8 cellular contexts compared by ENCODE assay signal in genomic region chr6:163415620-163416379, GRCh38. TPM values are rescaled to one million over a fixed set of nuclear protein-coding genes. Genes with fewer than 3 reads are reported as not detected.
DNase-seq lines count a peak whose midpoint lies in the region; ATAC-seq and TF ChIP-seq lines count a peak whose summit lies in the region.

No MANE protein-coding gene starts in this region.

- no peaks in the 10 kb centered on the region for H3K36me3 ChIP-seq in left lung

- H3K4me3 ChIP-seq in left lung: peak overlapping the region; percentile 63 to 82

- no peaks in the 10 kb centered on the region for H3K9me3 Mint-ChIP-seq in T-helper 2 cell treated with Interferon-gamma antibody and Interleukin-4, amounts not matched to agents 5 μg/mL and 100 μg/mL, for 36 hours

- intact Hi-C loops in left lung (cut with DNase I): no loop called here

- peaks cover 16 to 55% of the 10 kb centered on the region in 2 donors for H3K4me1 ChIP-seq in left lung

- DNase-seq in GM10266 (ENCODE audit: extremely low spot score) (peak; percentile 75), HPDE6-E6E7 (ENCODE audit: extremely low spot score) (peak; percentile 33), left lung (peak; percentile 81 to 85), NCI-H510A (lab: John Stamatoyannopoulos, UW) (no peak)
- peak; percentile 36 for DNase-seq in T-helper 2 cell treated with Interferon-gamma antibody and Interleukin-4, amounts not matched to agents 5 μg/mL and 100 μg/mL, for 36 hours (ENCODE audit: low spot score)
- peak; percentile 35 for DNase-seq in central memory CD4-positive, alpha-beta T cell
- DNase-seq in stimulated activated CD8-positive, alpha-beta memory T cell treated with anti-CD3 and anti-CD28 coated beads, Interleukin-4, amount 100 ng/mL, for 48 hours: peak; percentile 56

- peak overlapping the region; percentile 97 to 100 for H3K27ac ChIP-seq in left lung

- no peaks in the 10 kb centered on the region for H3K27me3 ChIP-seq in left lung

- peaks cover 37% of the 10 kb centered on the region for H3K4me1 Mint-ChIP-seq in T-helper 2 cell treated with Interferon-gamma antibody and Interleukin-4, amounts not matched to agents 5 μg/mL and 100 μg/mL, for 36 hours (ENCODE audit: low read depth)

- peak; percentile 12 for ATAC-seq in left lung
- ATAC-seq in HG02623 (IDR thresholded peaks at IDR 0.05; ENCODE audit: unreplicated experiment): no peak

- H3K36me3 Mint-ChIP-seq in T-helper 2 cell treated with Interferon-gamma antibody and Interleukin-4, amounts not matched to agents 5 μg/mL and 100 μg/mL, for 36 hours (ENCODE audit: low read depth): peaks cover 4% of the 10 kb centered on the region

- TF ChIP-seq CTCF in GM10266 (IDR thresholded peaks at IDR 0.05; ENCODE audit: control insufficient read depth, insufficient read depth, low read depth, missing control alignments): no peak
- TF ChIP-seq CTCF in left lung (IDR thresholded peaks at IDR 0.05): no peak

- peak overlapping the region; percentile 89 for H3K27ac Mint-ChIP-seq in T-helper 2 cell treated with Interferon-gamma antibody and Interleukin-4, amounts not matched to agents 5 μg/mL and 100 μg/mL, for 36 hours

- H3K4me3 Mint-ChIP-seq in T-helper 2 cell treated with Interferon-gamma antibody and Interleukin-4, amounts not matched to agents 5 μg/mL and 100 μg/mL, for 36 hours: peak overlapping the region; percentile 92

- H3K9me3 ChIP-seq in left lung: no peaks in the 10 kb centered on the region

- H3K27me3 Mint-ChIP-seq in T-helper 2 cell treated with Interferon-gamma antibody and Interleukin-4, amounts not matched to agents 5 μg/mL and 100 μg/mL, for 36 hours (ENCODE audit: low read depth): peaks cover 6% of the 10 kb centered on the region

RNA-seq across cellular contexts. Expression of gene QKI, which starts 1.3 kb away (rescaled TPM):
- 100 to 1,000 TPM; 162 to 195 TPM for total RNA-seq in left lung
